Comparison of ENCODE assay signal across 8 cellular contexts in genomic region chr3:124730129-124730919, GRCh38. TPM values are rescaled to one million over a fixed set of nuclear protein-coding genes. Genes with fewer than 3 reads are reported as not detected.
DNase-seq lines count a peak whose midpoint lies in the region; ATAC-seq and TF ChIP-seq lines count a peak whose summit lies in the region.

TSS of gene UMPS (plus strand) at chr3:124730452. CDS start at chr3:124730472, 20 bp downstream.

- H3K27ac ChIP-seq in colonic mucosa (peak within 1 kb of the TSS; percentile 38), layer of hippocampus (ENCODE audit: low read depth, low read length) (peak within 1 kb of the TSS; percentile 39)

- no peaks in the 10 kb centered on the region for H3K9me3 Mint-ChIP-seq in activated CD4-positive, alpha-beta T cell treated with anti-CD3 and anti-CD28 coated beads for 36 hours (ENCODE audit: low read depth)

- H3K36me3 ChIP-seq in colonic mucosa = no peaks in the 10 kb centered on the region

- peak within 1 kb of the TSS; percentile 80 for H3K9ac ChIP-seq in colonic mucosa (ENCODE audit: low read depth in 2 of 2, low read length in 2 of 2)

- no peak for TF ChIP-seq CTCF in colonic mucosa (IDR thresholded peaks at IDR 0.05)

- H3K4me1 Mint-ChIP-seq in activated CD4-positive, alpha-beta T cell treated with anti-CD3 and anti-CD28 coated beads for 36 hours = peaks cover 32% of the 10 kb centered on the region

- POLR2A ChIA-PET in activated CD4-positive, alpha-beta T cell treated with anti-CD3 and anti-CD28 coated beads for 36 hours (lab: Charles Lee) = interaction anchor here (1.6 kb wide), 1 partner anchor 14 kb away, joined by 3 read pairs; no protein-coding TSS in a partner anchor

- H3K9me3 ChIP-seq in colonic mucosa = no peaks in the 10 kb centered on the region

- peaks cover 29% of the 10 kb centered on the region for H3K36me3 Mint-ChIP-seq in activated CD4-positive, alpha-beta T cell treated with anti-CD3 and anti-CD28 coated beads for 36 hours (ENCODE audit: low read depth)

- peak within 1 kb of the TSS; percentile 77 for H3K4me3 ChIP-seq in colonic mucosa

- H3K4me3 Mint-ChIP-seq in activated CD4-positive, alpha-beta T cell treated with anti-CD3 and anti-CD28 coated beads for 36 hours = peak within 1 kb of the TSS; percentile 100

- intact Hi-C loops in activated CD4-positive, alpha-beta T cell treated with anti-CD3 and anti-CD28 coated beads for 36 hours (cut with DNase I, micrococcal nuclease) = loop anchor here in 1 of 2 experiments (1.0 to 10.0 kb wide), 6 partner anchors 322 to 1744 kb away; partner anchors contain the start of genes CCDC14, HACD2, OSBPL11 and ZNF148
- intact Hi-C loops in colonic mucosa (cut with DNase I) = no loop called here

- H3K27me3 ChIP-seq in colonic mucosa (no peaks in the 10 kb centered on the region), layer of hippocampus (ENCODE audit: control insufficient read depth, insufficient read depth, low read length) (no peaks in the 10 kb centered on the region)

- CTCF ChIA-PET in activated CD4-positive, alpha-beta T cell treated with anti-CD3 and anti-CD28 coated beads for 36 hours (lab: Charles Lee) = interaction anchor here (0.7 to 1.6 kb wide), 3 partner anchors 31 to 1174 kb away, joined by 3 to 5 read pairs (median 4); no protein-coding TSS in a partner anchor

- peak; percentile 90 for ATAC-seq in HG03378 (IDR thresholded peaks at IDR 0.05; ENCODE audit: unreplicated experiment)
- ATAC-seq in activated CD4-positive, alpha-beta T cell treated with anti-CD3 and anti-CD28 coated beads for 36 hours = peak; percentile 99

- DNase-seq in AML-193 (lab: John Stamatoyannopoulos, UW) (peak; percentile 87 to 90), NCI-H510A (lab: John Stamatoyannopoulos, UW) (peak; percentile 58), colonic mucosa (peak; percentile 95)
- peak; percentile 97 for DNase-seq in activated CD4-positive, alpha-beta T cell treated with anti-CD3 and anti-CD28 coated beads for 36 hours
- peak; percentile 92 to 94 for DNase-seq in stimulated activated CD4-positive, alpha-beta T cell treated with anti-CD3 and anti-CD28 coated beads, Interleukin-1b, Interleukin-23, amount 100 ng/mL, for 4 hours (ENCODE audit: low read depth in 2 of 2)

- peak; percentile 93 for TF ChIP-seq POLR2A in GM19099 (IDR thresholded peaks at IDR 0.05; ENCODE audit: extremely low read depth, insufficient read length, low read depth)

- peak within 1 kb of the TSS; percentile 100 for H3K27ac Mint-ChIP-seq in activated CD4-positive, alpha-beta T cell treated with anti-CD3 and anti-CD28 coated beads for 36 hours

- peaks cover 7% of the 10 kb centered on the region for H3K27me3 Mint-ChIP-seq in activated CD4-positive, alpha-beta T cell treated with anti-CD3 and anti-CD28 coated beads for 36 hours

- H3K4me1 ChIP-seq in colonic mucosa = peaks cover 11% of the 10 kb centered on the region

RNA-seq across cellular contexts. Expression of gene UMPS, which starts in this region (rescaled TPM):
- 10 to 100 TPM; 35.9 to 42.4 TPM for total RNA-seq in activated CD4-positive, alpha-beta T cell treated with anti-CD3 and anti-CD28 coated beads for 36 hours
- 10 to 100 TPM; 23.4 to 37.7 TPM for total RNA-seq in colonic mucosa

Comparison
In these comparisons a context has a peak if more than half of its experiments do, and no peak if none do; other contexts are left out.
1. Peak in every context shown above with its lines: DNase-seq, ATAC-seq, H3K4me3 ChIP-seq and H3K27ac ChIP-seq.